12 cellular contexts compared by ENCODE assay signal in the genomic region with DNA sequence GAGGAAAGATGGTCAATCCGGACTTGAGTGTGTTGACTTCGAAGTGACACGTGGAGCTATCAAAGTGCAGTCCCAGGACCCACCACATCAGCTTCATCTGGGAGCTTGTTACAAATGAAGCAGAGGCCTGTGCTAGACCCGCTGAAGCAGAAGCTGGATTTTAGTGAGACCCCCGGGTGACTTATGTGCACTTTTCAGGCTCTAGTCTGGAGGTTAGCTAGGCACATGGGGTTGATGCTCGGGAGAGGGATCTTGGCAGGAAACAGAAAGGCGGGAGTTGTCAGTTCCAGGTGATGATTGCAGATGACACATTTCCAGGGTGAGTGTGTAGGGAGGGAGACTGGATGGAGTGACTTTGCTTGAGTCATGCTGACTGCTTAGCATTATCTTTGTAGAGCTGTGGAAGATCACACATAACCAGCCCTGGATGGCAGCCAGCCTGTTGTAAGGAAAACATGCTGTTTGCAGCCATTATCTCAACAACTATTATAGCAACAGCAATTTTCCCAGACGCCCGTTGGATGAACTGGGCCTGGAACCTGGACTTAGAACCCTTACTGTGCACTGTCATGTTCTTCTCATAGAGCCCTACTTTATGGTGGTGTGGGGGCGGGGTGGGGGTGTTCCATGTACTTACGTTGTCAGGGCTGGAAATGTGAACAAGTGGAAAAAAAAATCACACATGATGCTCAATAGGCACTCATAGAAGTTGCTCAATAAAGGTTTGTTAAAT.
A peak's percentile ranks its signal among the peaks of the same experiment; 100 is the strongest.
DNase-seq lines count a peak whose midpoint lies in the region; ATAC-seq, FAIRE-seq and TF ChIP-seq lines count a peak whose summit lies in the region.
"Had no signal": no experiment of that assay in that cellular context is flagged by ENCODE, and none has a peak within 500 bp of the region (broad histone marks: within the 10 kb centered on the region; RNA-seq: fewer than 3 reads in every experiment).

No MANE protein-coding gene starts in this region.

- no peak overlapping the region for H2AFZ ChIP-seq in HepG2 (ENCODE audit: low read length)

- TF ChIP-seq EP300 in HepG2 (IDR thresholded peaks at IDR 0.05; ENCODE audit: low read depth in 2 of 2, low read length in 2 of 2) (no peak), HepG2 (CRISPR knock-in tag; IDR thresholded peaks at IDR 0.05; ENCODE audit: borderline replicate concordance) (no peak)

- H3K27me3 ChIP-seq in HepG2 (ENCODE audit: control insufficient read depth in 1 of 2, insufficient read depth in 2 of 2, low read length in 2 of 2): no peaks in the 10 kb centered on the region

- ATAC-seq in HepG2 (no peak), HG02623 (IDR thresholded peaks at IDR 0.05; ENCODE audit: unreplicated experiment) (no peak)
- no peak for ATAC-seq in activated CD4-positive, CD25-positive, alpha-beta regulatory T cell treated with anti-CD3 and anti-CD28 coated beads, Interleukin-2, amount 50 U/mL, for 24 hours

- in situ Hi-C loops in HepG2 (cut with HindIII; ENCODE audit: extremely low pct_ligation_motif_present, low pct_unique_long_range_greater_than_20kb): no loop called here

- no peak overlapping the region for H3K27ac ChIP-seq in HepG2 (ENCODE audit: extremely low read length, insufficient read depth, low read length)

- peaks cover 7% of the 10 kb centered on the region for H3K4me1 ChIP-seq in HepG2 (ENCODE audit: insufficient read depth, low read length)

- TF ChIP-seq RAD21 in HepG2 (CRISPR knock-in tag; IDR thresholded peaks at IDR 0.05): no peak

- H3K4me3 ChIP-seq in HepG2 (replicated peaks in 1 of 3; ENCODE audit: insufficient read depth in 1 of 3, low read depth in 2 of 3, low read length in 3 of 3): no peak overlapping the region

- CTCF ChIA-PET in HepG2 (lab: Yijun Ruan, JAX; ENCODE audit: low intra/inter-chr PET ratio, low total read pairs): no interaction called here

- 23% methylated on average over 11 of the region's 11 CpGs for WGBS in HepG2 (ENCODE audit: low lambda C conversion rate)

- intact Hi-C loops in HepG2 (cut with micrococcal nuclease; ENCODE audit: unreplicated experiment): no loop called here

- POLR2A ChIA-PET in HepG2 (lab: Yijun Ruan, JAX): no interaction called here

- no TSS peak for BruUV-seq in HepG2 (replicated peaks; lab: Mats Ljungman, UMichigan)

- TF ChIP-seq CTCF in HepG2 (CRISPR knock-in tag; IDR thresholded peaks at IDR 0.05): no peak

- no peaks in the 10 kb centered on the region for H3K36me3 ChIP-seq in HepG2 (replicated peaks in 1 of 2; ENCODE audit: control insufficient read depth in 1 of 2, insufficient read depth in 2 of 2, low read length in 2 of 2)

- DNase-seq in AG08396 (ENCODE audit: low spot score) (peak; percentile 52), M059J (ENCODE audit: low read depth) (peak; percentile 95), dedifferentiated amniotic fluid mesenchymal stem cell (ENCODE audit: extremely low spot score) (peak; percentile 39), HepG2 (ENCODE audit: low spot score) (peak; percentile 21), C1 segment of cervical spinal cord (lab: John Stamatoyannopoulos, UW) (no peak)
- DNase-seq in activated naive CD4-positive, alpha-beta T cell (lab: John Stamatoyannopoulos, UW): no peak
- DNase-seq: DND-41; Karpas-422; naive B cell; stimulated activated CD8-positive, alpha-beta memory T cell treated with anti-CD3 and anti-CD28 coated beads, Interleukin-4, amount 100 ng/mL, for 48 hours had no signal

- no peak for TF ChIP-seq POLR2A in HepG2 (IDR thresholded peaks at IDR 0.05; ENCODE audit: insufficient read depth in 1 of 2, low read depth in 2 of 2, low read length in 2 of 2)

- H3K79me2 ChIP-seq in HepG2 (ENCODE audit: insufficient read depth, low read length): no peaks in the 10 kb centered on the region

- no peak overlapping the region; the same call in 1 of the 2 replicates for H3K4me2 ChIP-seq in HepG2 (ENCODE audit: low read depth, low read length)

- no peak overlapping the region for H3K9ac ChIP-seq in HepG2 (ENCODE audit: insufficient read depth, low read depth, low read length)

- no peak for FAIRE-seq in HepG2 (lab: Jason Lieb, UNC)

- no peaks in the 10 kb centered on the region for H3K9me3 ChIP-seq in HepG2 (ENCODE audit: low read length)

- no peaks in the 10 kb centered on the region for H4K20me1 ChIP-seq in HepG2 (ENCODE audit: insufficient read depth, low read length)

TF ChIP-seq in HepG2, 621 proteins besides CTCF, POLR2A, EP300 and RAD21 (continues in another document):
- TF ChIP-seq, protein P1, sequence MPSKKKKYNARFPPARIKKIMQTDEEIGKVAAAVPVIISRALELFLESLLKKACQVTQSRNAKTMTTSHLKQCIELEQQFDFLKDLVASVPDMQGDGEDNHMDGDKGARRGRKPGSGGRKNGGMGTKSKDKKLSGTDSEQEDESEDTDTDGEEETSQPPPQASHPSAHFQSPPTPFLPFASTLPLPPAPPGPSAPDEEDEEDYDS (CRISPR knock-in tag; IDR thresholded peaks at IDR 0.05): no peak
- TF ChIP-seq MTF1 (CRISPR knock-in tag; IDR thresholded peaks at IDR 0.05) (no peak), HNRNPLL (IDR thresholded peaks at IDR 0.05; ENCODE audit: low read depth, low read length, poor library complexity, severe bottlenecking) (no peak), ZNF225 (CRISPR knock-in tag; IDR thresholded peaks at IDR 0.05) (no peak), MATR3 (CRISPR knock-in tag; IDR thresholded peaks at IDR 0.05) (no peak)
- TF ChIP-seq, protein P2, sequence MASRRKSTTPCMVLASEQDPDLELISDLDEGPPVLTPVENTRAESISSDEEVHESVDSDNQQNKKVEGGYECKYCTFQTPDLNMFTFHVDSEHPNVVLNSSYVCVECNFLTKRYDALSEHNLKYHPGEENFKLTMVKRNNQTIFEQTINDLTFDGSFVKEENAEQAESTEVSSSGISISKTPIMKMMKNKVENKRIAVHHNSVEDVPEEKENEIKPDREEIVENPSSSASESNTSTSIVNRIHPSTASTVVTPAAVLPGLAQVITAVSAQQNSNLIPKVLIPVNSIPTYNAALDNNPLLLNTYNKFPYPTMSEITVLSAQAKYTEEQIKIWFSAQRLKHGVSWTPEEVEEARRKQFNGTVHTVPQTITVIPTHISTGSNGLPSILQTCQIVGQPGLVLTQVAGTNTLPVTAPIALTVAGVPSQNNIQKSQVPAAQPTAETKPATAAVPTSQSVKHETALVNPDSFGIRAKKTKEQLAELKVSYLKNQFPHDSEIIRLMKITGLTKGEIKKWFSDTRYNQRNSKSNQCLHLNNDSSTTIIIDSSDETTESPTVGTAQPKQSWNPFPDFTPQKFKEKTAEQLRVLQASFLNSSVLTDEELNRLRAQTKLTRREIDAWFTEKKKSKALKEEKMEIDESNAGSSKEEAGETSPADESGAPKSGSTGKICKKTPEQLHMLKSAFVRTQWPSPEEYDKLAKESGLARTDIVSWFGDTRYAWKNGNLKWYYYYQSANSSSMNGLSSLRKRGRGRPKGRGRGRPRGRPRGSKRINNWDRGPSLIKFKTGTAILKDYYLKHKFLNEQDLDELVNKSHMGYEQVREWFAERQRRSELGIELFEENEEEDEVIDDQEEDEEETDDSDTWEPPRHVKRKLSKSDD (CRISPR knock-in tag; IDR thresholded peaks at IDR 0.05; ENCODE audit: low read depth): no peak
- TF ChIP-seq, protein P3, sequence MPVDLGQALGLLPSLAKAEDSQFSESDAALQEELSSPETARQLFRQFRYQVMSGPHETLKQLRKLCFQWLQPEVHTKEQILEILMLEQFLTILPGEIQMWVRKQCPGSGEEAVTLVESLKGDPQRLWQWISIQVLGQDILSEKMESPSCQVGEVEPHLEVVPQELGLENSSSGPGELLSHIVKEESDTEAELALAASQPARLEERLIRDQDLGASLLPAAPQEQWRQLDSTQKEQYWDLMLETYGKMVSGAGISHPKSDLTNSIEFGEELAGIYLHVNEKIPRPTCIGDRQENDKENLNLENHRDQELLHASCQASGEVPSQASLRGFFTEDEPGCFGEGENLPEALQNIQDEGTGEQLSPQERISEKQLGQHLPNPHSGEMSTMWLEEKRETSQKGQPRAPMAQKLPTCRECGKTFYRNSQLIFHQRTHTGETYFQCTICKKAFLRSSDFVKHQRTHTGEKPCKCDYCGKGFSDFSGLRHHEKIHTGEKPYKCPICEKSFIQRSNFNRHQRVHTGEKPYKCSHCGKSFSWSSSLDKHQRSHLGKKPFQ (CRISPR knock-in tag; IDR thresholded peaks at IDR 0.05; ENCODE audit: insufficient replicate concordance): no peak
- TF ChIP-seq, protein P4, sequence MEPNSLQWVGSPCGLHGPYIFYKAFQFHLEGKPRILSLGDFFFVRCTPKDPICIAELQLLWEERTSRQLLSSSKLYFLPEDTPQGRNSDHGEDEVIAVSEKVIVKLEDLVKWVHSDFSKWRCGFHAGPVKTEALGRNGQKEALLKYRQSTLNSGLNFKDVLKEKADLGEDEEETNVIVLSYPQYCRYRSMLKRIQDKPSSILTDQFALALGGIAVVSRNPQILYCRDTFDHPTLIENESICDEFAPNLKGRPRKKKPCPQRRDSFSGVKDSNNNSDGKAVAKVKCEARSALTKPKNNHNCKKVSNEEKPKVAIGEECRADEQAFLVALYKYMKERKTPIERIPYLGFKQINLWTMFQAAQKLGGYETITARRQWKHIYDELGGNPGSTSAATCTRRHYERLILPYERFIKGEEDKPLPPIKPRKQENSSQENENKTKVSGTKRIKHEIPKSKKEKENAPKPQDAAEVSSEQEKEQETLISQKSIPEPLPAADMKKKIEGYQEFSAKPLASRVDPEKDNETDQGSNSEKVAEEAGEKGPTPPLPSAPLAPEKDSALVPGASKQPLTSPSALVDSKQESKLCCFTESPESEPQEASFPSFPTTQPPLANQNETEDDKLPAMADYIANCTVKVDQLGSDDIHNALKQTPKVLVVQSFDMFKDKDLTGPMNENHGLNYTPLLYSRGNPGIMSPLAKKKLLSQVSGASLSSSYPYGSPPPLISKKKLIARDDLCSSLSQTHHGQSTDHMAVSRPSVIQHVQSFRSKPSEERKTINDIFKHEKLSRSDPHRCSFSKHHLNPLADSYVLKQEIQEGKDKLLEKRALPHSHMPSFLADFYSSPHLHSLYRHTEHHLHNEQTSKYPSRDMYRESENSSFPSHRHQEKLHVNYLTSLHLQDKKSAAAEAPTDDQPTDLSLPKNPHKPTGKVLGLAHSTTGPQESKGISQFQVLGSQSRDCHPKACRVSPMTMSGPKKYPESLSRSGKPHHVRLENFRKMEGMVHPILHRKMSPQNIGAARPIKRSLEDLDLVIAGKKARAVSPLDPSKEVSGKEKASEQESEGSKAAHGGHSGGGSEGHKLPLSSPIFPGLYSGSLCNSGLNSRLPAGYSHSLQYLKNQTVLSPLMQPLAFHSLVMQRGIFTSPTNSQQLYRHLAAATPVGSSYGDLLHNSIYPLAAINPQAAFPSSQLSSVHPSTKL (CRISPR knock-in tag; IDR thresholded peaks at IDR 0.05): no peak

Comparison
In these comparisons a context has a peak if more than half of its experiments do, and no peak if none do; other contexts are left out.
1. DNase-seq: peak in AG08396 (single experiment), M059J (single experiment), dedifferentiated amniotic fluid mesenchymal stem cell (single experiment) and HepG2 (single experiment); none in C1 segment of cervical spinal cord (0 of 14) and activated naive CD4-positive, alpha-beta T cell (0 of 4).